Comparison of ENCODE assay signal across 28 cellular contexts in the genomic region with DNA sequence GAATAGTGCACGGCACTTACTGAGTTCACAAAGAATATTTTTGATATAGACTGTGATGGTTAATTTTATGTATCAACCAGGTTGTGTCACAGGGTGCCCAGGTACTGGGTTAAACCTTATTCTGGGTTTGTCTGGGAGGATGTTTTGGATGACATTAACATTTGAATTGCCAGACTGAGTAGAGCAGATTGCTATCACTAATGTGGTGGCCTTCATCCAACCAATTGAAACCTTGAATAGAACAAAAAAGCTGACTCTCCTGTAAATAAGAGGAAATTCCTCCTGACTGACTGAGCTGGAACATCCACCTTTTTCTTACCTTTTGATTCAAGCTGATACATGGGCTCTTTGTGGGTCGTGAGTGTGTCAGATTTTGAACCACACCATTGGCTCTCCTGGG.
"Had no signal": no experiment of that assay in that cellular context is flagged by ENCODE, and none has a peak within 500 bp of the region (broad histone marks: within the 10 kb centered on the region; RNA-seq: fewer than 3 reads in every experiment).

No MANE protein-coding gene starts in this region.

- H3K36me3 ChIP-seq: left lung, lower lobe of right lung, neural progenitor cell, neutrophil, ovary, right atrium auricular region, right lobe of liver, tibial nerve, uterus had no signal

- H3K9me3 ChIP-seq: left lung, lower lobe of right lung, neutrophil, ovary, right atrium auricular region, right lobe of liver, tibial nerve, uterus had no signal

- H3K4me3 ChIP-seq: left lung, lower lobe of right lung, neural progenitor cell, ovary, right atrium auricular region, right lobe of liver, smooth muscle cell, tibial nerve, uterus had no signal

- H3K4me2 ChIP-seq: neural progenitor cell, smooth muscle cell had no signal

- DNase-seq: hippocampal formation; immature natural killer cell; kidney; left colon; left lung; lower lobe of right lung; mesendoderm; naive B cell; natural killer cell; nephron progenitor cell; occipital lobe; ovary; right lobe of liver; stimulated activated CD4-positive, alpha-beta T cell treated with anti-CD3 and anti-CD28 coated beads, Interleukin-1b, Interleukin-23, amount 100 ng/mL, for 48 hours; stimulated activated CD4-positive, alpha-beta T cell treated with anti-CD3 and anti-CD28 coated beads, Interleukin-2, amount 100 ng/mL, for 48 hours; stimulated activated CD4-positive, alpha-beta T cell treated with anti-CD3 and anti-CD28 coated beads, Interleukin-4, amount 100 ng/mL, for 4 hours; stimulated activated CD8-positive, alpha-beta memory T cell treated with anti-CD3 and anti-CD28 coated beads, Interleukin-4, amount 100 ng/mL, for 48 hours; stimulated activated naive CD4-positive, alpha-beta T cell treated with Interleukin-2 at 50 U/mL for 16 hours; stimulated activated naive CD8-positive, alpha-beta T cell treated with anti-CD3 and anti-CD28 coated beads, Interleukin-15, amount 100 ng/mL, for 72 hours; substantia nigra; uterus had no signal

- H3K4me1 ChIP-seq: left lung, lower lobe of right lung, neural progenitor cell, right atrium auricular region, right lobe of liver, tibial nerve, uterus had no signal

- H3K9ac ChIP-seq: neural progenitor cell had no signal

- H2AFZ ChIP-seq: neural progenitor cell had no signal

- H3K27me3 ChIP-seq: left lung, neural progenitor cell, neutrophil, ovary, right atrium auricular region, right lobe of liver, tibial nerve, uterus had no signal

- FAIRE-seq: islet of Langerhans had no signal

- H3K27ac ChIP-seq: left lung, lower lobe of right lung, neural progenitor cell, neutrophil, ovary, right atrium auricular region, right lobe of liver, tibial nerve, uterus had no signal

- ATAC-seq: left colon; left lung; lower lobe of right lung; natural killer cell; right lobe of liver; stimulated activated memory B cell treated with anti-CD40 and anti-IgM and Interleukin-4, amounts not matched to agents 10 μg/mL and 1 μg/mL and 100 μg/mL, for 72 hours; stimulated activated naive CD8-positive, alpha-beta T cell treated with anti-CD3 and anti-CD28 coated beads, Interleukin-15, amount 100 ng/mL, for 72 hours had no signal
